Comparison of ENCODE assay signal across 8 cellular contexts in the genomic region with DNA sequence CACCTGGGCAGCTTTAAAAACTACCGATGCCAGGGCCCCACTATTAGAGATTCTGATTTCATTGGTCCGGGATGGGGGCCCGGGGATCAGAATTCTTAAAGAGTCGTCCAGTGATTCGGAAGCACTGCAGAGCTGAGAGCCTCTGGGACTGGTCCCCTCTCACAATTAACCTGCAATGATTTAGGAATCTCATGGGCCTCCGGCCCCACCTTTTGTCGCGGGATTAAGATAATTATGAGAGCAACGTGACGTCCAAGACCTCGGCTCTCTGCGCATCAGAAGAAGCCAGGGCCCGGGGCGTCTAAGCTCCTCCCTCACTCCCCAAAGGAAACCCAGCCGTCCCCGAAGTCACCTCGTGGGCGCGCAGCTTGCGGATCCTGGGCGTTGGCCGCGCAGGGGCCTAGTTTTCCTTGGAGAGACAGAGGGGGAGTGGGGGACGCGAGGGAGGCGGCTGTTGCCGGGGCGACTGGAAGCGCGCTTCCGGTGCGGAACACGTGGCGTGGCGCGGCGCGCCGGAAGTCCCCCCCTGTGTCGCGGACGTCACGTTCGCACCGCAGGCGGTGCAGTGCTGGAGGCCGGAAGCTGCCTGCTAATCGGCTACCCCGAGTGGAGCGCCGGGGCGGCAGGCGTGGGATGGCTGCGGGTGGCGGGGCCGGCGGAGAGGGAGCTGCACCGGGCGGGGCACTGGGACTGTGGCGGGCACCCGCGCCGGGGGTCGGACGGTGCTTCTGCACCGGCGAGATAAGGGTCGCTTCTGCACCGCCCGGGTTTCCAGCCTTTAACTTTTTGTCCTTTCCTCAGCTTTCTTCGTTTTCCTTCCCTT. TPM values are rescaled to one million over a fixed set of nuclear protein-coding genes. Genes with fewer than 3 reads are reported as not detected.
A peak's percentile ranks its signal among the peaks of the same experiment; 100 is the strongest.
DNase-seq lines count a peak whose midpoint lies in the region; ATAC-seq and TF ChIP-seq lines count a peak whose summit lies in the region.

GEMIN8 (minus strand) TSS at position 468 of the 823 bp plus-strand sequence. CDS start 8,414 bp downstream, outside the sequence.

- H3K27ac Mint-ChIP-seq in IgD-negative memory B cell: peak within 1 kb of the TSS; percentile 87 to 98 (median 98)

- TF ChIP-seq POLR2A in esophagus muscularis mucosa (IDR thresholded peaks at IDR 0.05; ENCODE audit: low read depth): peak; percentile 62

- H3K36me3 Mint-ChIP-seq in IgD-negative memory B cell: no peaks in the 10 kb centered on the region
- H3K36me3 Mint-ChIP-seq in activated T-cell treated with anti-CD3 and anti-CD28 coated beads, Interleukin-2, amount 50 U/mL, for 4 hours (ENCODE audit: insufficient read depth): peaks cover 6% of the 10 kb centered on the region

- H3K4me2 ChIP-seq in PC-9: peak within 1 kb of the TSS; percentile 87

- peak; percentile 82 for DNase-seq in DMS 273 treated with DMSO at 0.1 percent for 48 hours (lab: John Stamatoyannopoulos, UW)
- peak; percentile 81 to 84 for DNase-seq in PC-9
- peak; percentile 88 for DNase-seq in activated T-cell treated with anti-CD3 and anti-CD28 coated beads, Interleukin-2, amount 50 U/mL, for 4 hours
- DNase-seq in esophagus muscularis mucosa (ENCODE audit: extremely low spot score): peak; percentile 94
- peak; percentile 76 to 91 for DNase-seq in stimulated activated CD8-positive, alpha-beta memory T cell treated with anti-CD3 and anti-CD28 coated beads, Interleukin-7, amount 100 ng/mL, for 4 hours (ENCODE audit: low read depth in 2 of 2)

- peak within 1 kb of the TSS; percentile 91 for H2AFZ ChIP-seq in PC-9

- H3K27me3 Mint-ChIP-seq in IgD-negative memory B cell: peaks cover 4% of the 10 kb centered on the region
- no peaks in the 10 kb centered on the region for H3K27me3 Mint-ChIP-seq in activated T-cell treated with anti-CD3 and anti-CD28 coated beads, Interleukin-2, amount 50 U/mL, for 4 hours (ENCODE audit: low read depth)

- no peaks in the 10 kb centered on the region for H4K20me1 ChIP-seq in PC-9 (ENCODE audit: insufficient read depth)

- POLR2A ChIA-PET in PC-9 (lab: Charles Lee; ENCODE audit: unreplicated experiment): interaction anchor here (0.6 kb wide), 1 partner anchor 344 kb away, joined by 7 read pairs; no protein-coding TSS in a partner anchor

- H3K9me3 ChIP-seq in PC-9 (ENCODE audit: insufficient read depth, low read depth) (no peaks in the 10 kb centered on the region), esophagus muscularis mucosa (no peaks in the 10 kb centered on the region), muscle layer of duodenum (ENCODE audit: control insufficient read depth in 1 of 2, low read length in 2 of 2) (no peaks in the 10 kb centered on the region)

- H3K9me2 ChIP-seq in PC-9 (ENCODE audit: insufficient read depth): no peaks in the 10 kb centered on the region

- peaks cover 12% of the 10 kb centered on the region; the same call in 1 of the 2 replicates for H3K79me2 ChIP-seq in PC-9 (ENCODE audit: low read depth)

- ATAC-seq in GM21528 (IDR thresholded peaks at IDR 0.05; ENCODE audit: low FRiP score, unreplicated experiment): peak; percentile 89
- ATAC-seq in activated T-cell treated with anti-CD3 and anti-CD28 coated beads, Interleukin-2, amount 50 U/mL, for 4 hours: peak; percentile 81 to 84

- H3K4me1 Mint-ChIP-seq in IgD-negative memory B cell: peaks cover 22 to 30% (median 23%) of the 10 kb centered on the region in 3 donors
- peaks cover 37% of the 10 kb centered on the region for H3K4me1 Mint-ChIP-seq in activated T-cell treated with anti-CD3 and anti-CD28 coated beads, Interleukin-2, amount 50 U/mL, for 4 hours (ENCODE audit: low read depth)

- intact Hi-C loops in PC-9 (cut with micrococcal nuclease; ENCODE audit: unreplicated experiment): loop anchor here (1.0 to 5.0 kb wide), 3 partner anchors 279 to 1217 kb away; partner anchors contain the start of gene TCEANC
- intact Hi-C loops in esophagus muscularis mucosa (cut with DNase I): loop anchor here (2.0 to 5.0 kb wide), 4 partner anchors 131 to 522 kb away; no protein-coding TSS in a partner anchor

- no peaks in the 10 kb centered on the region for H3K36me3 ChIP-seq in PC-9 (ENCODE audit: low read depth)
- no peaks in the 10 kb centered on the region for H3K36me3 ChIP-seq in esophagus muscularis mucosa
- H3K36me3 ChIP-seq in muscle layer of duodenum (ENCODE audit: control insufficient read depth in 1 of 2, insufficient read depth in 2 of 2, low read length in 2 of 2): no peaks in the 10 kb centered on the region

- H3F3A ChIP-seq in PC-9 (ENCODE audit: insufficient read depth, low read depth): peaks cover 5% of the 10 kb centered on the region; the same call in 1 of the 2 replicates

- 12% methylated on average over 46 of the region's 71 CpGs for WGBS in esophagus muscularis mucosa

- CTCF ChIA-PET in PC-9 (lab: Charles Lee): interaction anchor here (0.9 kb wide), 1 partner anchor 523 kb away, joined by 3 read pairs; no protein-coding TSS in a partner anchor

- H3K4me1 ChIP-seq in PC-9 (replicated peaks; ENCODE audit: insufficient read depth) (peaks cover 30% of the 10 kb centered on the region), esophagus muscularis mucosa (peaks cover 16 to 26% (median 20%) of the 10 kb centered on the region in 4 donors), muscle layer of duodenum (ENCODE audit: control insufficient read depth in 1 of 2, insufficient read depth in 2 of 2, low read length in 2 of 2) (peaks cover 0 to 13% of the 10 kb centered on the region in 2 donors)

- peak within 1 kb of the TSS; percentile 70 for H3K4me3 ChIP-seq in PC-9
- peak within 1 kb of the TSS; percentile 62 to 67 (median 66) for H3K4me3 ChIP-seq in esophagus muscularis mucosa
- peak within 1 kb of the TSS; percentile 63 to 73 for H3K4me3 ChIP-seq in muscle layer of duodenum (ENCODE audit: low read depth in 1 of 2, low read length in 2 of 2)

- BruUV-seq in PC-9 (replicated peaks; lab: Mats Ljungman, UMichigan): no TSS peak

- peak within 1 kb of the TSS; percentile 77 for H3K27ac ChIP-seq in PC-9
- H3K27ac ChIP-seq in esophagus muscularis mucosa (replicated peaks in 1 of 4): peak within 1 kb of the TSS; percentile 80 to 88 (median 84)
- peak within 1 kb of the TSS; percentile 92 for H3K27ac ChIP-seq in muscle layer of duodenum (ENCODE audit: low read length)

- TF ChIP-seq EP300 in esophagus muscularis mucosa (IDR thresholded peaks at IDR 0.05): no peak

- no peaks in the 10 kb centered on the region for H3K9me3 Mint-ChIP-seq in IgD-negative memory B cell
- H3K9me3 Mint-ChIP-seq in activated T-cell treated with anti-CD3 and anti-CD28 coated beads, Interleukin-2, amount 50 U/mL, for 4 hours: no peaks in the 10 kb centered on the region

- no peak for TF ChIP-seq CTCF in PC-9 (conservative IDR thresholded peaks at IDR 0.05)
- peak in 2 of 3 experiments; percentile 4 to 8 for TF ChIP-seq CTCF in esophagus muscularis mucosa (IDR thresholded peaks at IDR 0.05)

- H3K27me3 ChIP-seq in PC-9 (ENCODE audit: insufficient read depth, low read depth) (no peaks in the 10 kb centered on the region), esophagus muscularis mucosa (no peaks in the 10 kb centered on the region), muscle layer of duodenum (ENCODE audit: low read depth, low read length) (no peaks in the 10 kb centered on the region)

- H3K4me3 Mint-ChIP-seq in IgD-negative memory B cell: peak within 1 kb of the TSS; percentile 89 to 98 (median 92)
- H3K4me3 Mint-ChIP-seq in activated T-cell treated with anti-CD3 and anti-CD28 coated beads, Interleukin-2, amount 50 U/mL, for 4 hours: peak within 1 kb of the TSS; percentile 91

RNA-seq across cellular contexts. Expression of gene GEMIN8, which starts in this region (rescaled TPM):
- 29.5 TPM for polyA plus RNA-seq in IgD-negative memory B cell
- total RNA-seq in PC-9 (2021) (17.1 and 18.8 TPM in 2 replicates), esophagus muscularis mucosa (10 to 100 TPM; 14.4 to 31.0 (median 25.3) TPM)
- 10 to 100 TPM; 18.2 to 20.2 (median 18.8) TPM for total RNA-seq in activated T-cell treated with anti-CD3 and anti-CD28 coated beads, Interleukin-2, amount 50 U/mL, for 4 hours

Comparison
In these comparisons a context has a peak if more than half of its experiments do, and no peak if none do; other contexts are left out.
1. Peak in every context shown above with its lines: DNase-seq, ATAC-seq, H3K4me3 ChIP-seq and H3K27ac ChIP-seq.